Comparison of ENCODE assay signal across 23 cellular contexts in the genomic region with DNA sequence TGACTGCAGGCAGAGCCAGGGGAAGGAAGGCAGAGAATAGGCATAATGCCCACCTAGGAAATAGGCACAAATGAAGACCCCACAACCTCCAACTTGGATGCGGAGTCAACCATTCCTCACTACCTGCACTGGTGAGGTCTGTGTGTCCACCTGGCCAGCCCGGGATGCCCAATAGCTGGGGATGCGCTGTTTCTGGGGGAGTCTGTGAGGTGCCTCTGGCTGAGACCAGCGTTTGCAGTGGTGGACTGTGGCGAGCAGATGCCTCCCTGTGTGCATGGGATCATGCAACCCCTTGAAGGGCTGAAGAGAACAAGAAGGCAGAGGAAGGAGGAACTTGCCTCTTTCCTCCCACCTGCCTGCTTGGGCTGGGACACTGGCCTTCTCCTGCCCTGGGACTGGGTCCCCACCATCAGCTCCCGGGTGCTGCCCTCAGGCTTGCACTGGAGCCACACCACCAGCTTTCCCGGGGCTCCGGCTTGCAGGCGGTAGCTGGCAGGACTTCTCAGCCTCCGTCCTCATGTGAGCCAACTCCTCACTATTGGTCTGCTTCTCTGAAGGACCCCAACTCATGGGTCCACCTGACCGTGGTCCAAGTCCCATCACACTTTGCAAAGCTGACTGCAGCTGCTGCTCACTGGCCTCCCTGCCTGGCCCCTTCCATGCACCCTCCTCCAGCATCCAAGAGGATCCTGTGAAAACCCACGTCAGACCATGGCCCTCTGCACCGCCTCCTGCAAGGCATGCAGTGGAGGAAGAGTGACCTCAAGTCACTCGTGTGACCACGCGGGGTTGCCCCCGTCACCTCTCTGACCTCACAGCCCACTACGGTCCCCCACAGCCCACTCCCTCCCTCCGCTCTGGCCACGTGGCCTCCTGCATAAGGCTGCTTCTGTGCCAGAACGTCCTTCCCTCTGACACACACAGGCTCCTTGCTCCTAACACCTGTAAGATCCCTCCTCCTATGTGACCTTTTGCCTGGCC. TPM values are rescaled to one million over a fixed set of nuclear protein-coding genes. Genes with fewer than 3 reads are reported as not detected.
DNase-seq lines count a peak whose midpoint lies in the region; ATAC-seq and TF ChIP-seq lines count a peak whose summit lies in the region.
"Had no signal": no experiment of that assay in that cellular context is flagged by ENCODE, and none has a peak within 500 bp of the region (broad histone marks: within the 10 kb centered on the region; RNA-seq: fewer than 3 reads in every experiment).

No MANE protein-coding gene starts in this region.

- H4K20me1 ChIP-seq in neural progenitor cell (ENCODE audit: low read depth) = peaks cover 13% of the 10 kb centered on the region

- H3K4me2 ChIP-seq in neural progenitor cell = no peak overlapping the region

- peak overlapping the region in 2 of 3 donors; percentile 23 to 53 for H3K27ac Mint-ChIP-seq in CD4-positive, CD25-positive, alpha-beta regulatory T cell
- peak overlapping the region; percentile 6 for H3K27ac Mint-ChIP-seq in glutamatergic neuron (ENCODE audit: unreplicated experiment)
- peak overlapping the region; percentile 0 for H3K27ac Mint-ChIP-seq in neural progenitor cell
- no peak overlapping the region for H3K27ac Mint-ChIP-seq in activated T-helper 1 cell treated with anti-CD3 and anti-CD28 coated beads, Interleukin-12 subunit alpha, Interleukin-12 subunit beta, Interleukin-2, Interleukin-4 antibody, amounts not matched to agents 30 ng/mL and 10 ng/mL and 1 ng/mL, durations not matched to agents 14 hours and 24 hours and 36 hours
- H3K27ac Mint-ChIP-seq: activated B cell treated with CpG ODN at 0.5 μM for 24 hours; activated naive CD8-positive, alpha-beta T cell treated with anti-CD3 and anti-CD28 coated beads, Interleukin-2, amount 10 ng/mL, durations not matched to agents 7 days and 5 days; nephron progenitor cell had no signal

- peaks cover 28% of the 10 kb centered on the region for H3K27me3 Mint-ChIP-seq in CD4-positive, CD25-positive, alpha-beta regulatory T cell
- H3K27me3 Mint-ChIP-seq in glutamatergic neuron (ENCODE audit: unreplicated experiment) (peaks cover 33% of the 10 kb centered on the region), neural progenitor cell (ENCODE audit: insufficient read depth, low read depth) (peaks cover 11% of the 10 kb centered on the region)
- peaks cover 33% of the 10 kb centered on the region for H3K27me3 Mint-ChIP-seq in activated T-helper 1 cell treated with anti-CD3 and anti-CD28 coated beads, Interleukin-12 subunit alpha, Interleukin-12 subunit beta, Interleukin-2, Interleukin-4 antibody, amounts not matched to agents 30 ng/mL and 10 ng/mL and 1 ng/mL, durations not matched to agents 14 hours and 24 hours and 36 hours (ENCODE audit: insufficient read depth)

- no peak for DNase-seq in CD4-positive, CD25-positive, alpha-beta regulatory T cell
- DNase-seq in glutamatergic neuron (peak; percentile 18), neural progenitor cell (ENCODE audit: low spot score) (no peak), colonic mucosa (no peak), NCI-H524 treated with DMSO at 0.1 percent for 48 hours (lab: John Stamatoyannopoulos, UW) (no peak)
- DNase-seq in activated T-helper 1 cell treated with anti-CD3 and anti-CD28 coated beads, Interleukin-12 subunit alpha, Interleukin-12 subunit beta, Interleukin-2, Interleukin-4 antibody, amounts not matched to agents 30 ng/mL and 10 ng/mL and 1 ng/mL, durations not matched to agents 14 hours and 24 hours and 36 hours (ENCODE audit: low spot score) = no peak
- DNase-seq: activated B cell treated with CpG ODN at 0.5 μM for 24 hours; activated CD4-positive, alpha-beta T cell treated with anti-CD3 and anti-CD28 coated beads, Interleukin-2, amount 50 U/mL, for 48 hours; activated CD8-positive, alpha-beta memory T cell treated with anti-CD3 and anti-CD28 coated beads, Interleukin-2, amount 50 U/mL, for 4 hours; activated naive CD8-positive, alpha-beta T cell treated with anti-CD3 and anti-CD28 coated beads, Interleukin-2, amount 10 ng/mL, durations not matched to agents 7 days and 5 days; cerebellar nuclear complex; DND-41; islet precursor cell; NCI-H1694 treated with DMSO at 0.1 percent for 48 hours; nephron progenitor cell; stimulated activated naive CD8-positive, alpha-beta T cell treated with anti-CD3 and anti-CD28 coated beads, Interleukin-15, Interleukin-2, amounts not matched to agents 100 U/mL and 50 U/mL, for 24 hours; T-helper 9 cell; testis; uterus had no signal

- peaks cover 17% of the 10 kb centered on the region for H3K79me2 ChIP-seq in neural progenitor cell (ENCODE audit: low read depth)

- H3K4me1 ChIP-seq in CD4-positive, CD25-positive, alpha-beta regulatory T cell (ENCODE audit: control insufficient read depth, insufficient read depth, low read length, poor library complexity, severe bottlenecking) = peaks cover 10% of the 10 kb centered on the region
- peaks cover 12% of the 10 kb centered on the region for H3K4me1 ChIP-seq in HEK293 (ENCODE audit: control insufficient read depth, insufficient read depth, low read length)
- peaks cover 9% of the 10 kb centered on the region for H3K4me1 ChIP-seq in neural progenitor cell
- peaks cover 6% of the 10 kb centered on the region for H3K4me1 ChIP-seq in colonic mucosa
- H3K4me1 ChIP-seq: uterus had no signal

- POLR2A ChIA-PET in HEK293 (lab: Yijun Ruan, JAX) = no interaction called here

- CTCF ChIA-PET in HEK293 (lab: Yijun Ruan, JAX) = no interaction called here

- no peaks in the 10 kb centered on the region for H3K9me3 Mint-ChIP-seq in CD4-positive, CD25-positive, alpha-beta regulatory T cell
- peaks cover 32% of the 10 kb centered on the region for H3K9me3 Mint-ChIP-seq in glutamatergic neuron (ENCODE audit: unreplicated experiment)
- H3K9me3 Mint-ChIP-seq in neural progenitor cell = peaks cover 2% of the 10 kb centered on the region
- no peaks in the 10 kb centered on the region for H3K9me3 Mint-ChIP-seq in activated T-helper 1 cell treated with anti-CD3 and anti-CD28 coated beads, Interleukin-12 subunit alpha, Interleukin-12 subunit beta, Interleukin-2, Interleukin-4 antibody, amounts not matched to agents 30 ng/mL and 10 ng/mL and 1 ng/mL, durations not matched to agents 14 hours and 24 hours and 36 hours
- H3K9me3 Mint-ChIP-seq: activated B cell treated with CpG ODN at 0.5 μM for 24 hours; activated naive CD8-positive, alpha-beta T cell treated with anti-CD3 and anti-CD28 coated beads, Interleukin-2, amount 10 ng/mL, durations not matched to agents 7 days and 5 days; nephron progenitor cell had no signal

- H3K27me3 ChIP-seq in CD4-positive, CD25-positive, alpha-beta regulatory T cell (ENCODE audit: control insufficient read depth, insufficient read depth, low read length) = no peaks in the 10 kb centered on the region
- no peaks in the 10 kb centered on the region for H3K27me3 ChIP-seq in neural progenitor cell
- H3K27me3 ChIP-seq in colonic mucosa = no peaks in the 10 kb centered on the region
- H3K27me3 ChIP-seq: testis, uterus had no signal

- no peaks in the 10 kb centered on the region for H3K36me3 ChIP-seq in CD4-positive, CD25-positive, alpha-beta regulatory T cell (ENCODE audit: control insufficient read depth, insufficient read depth, low read length)
- H3K36me3 ChIP-seq in HEK293 (ENCODE audit: control insufficient read depth in 2 of 2, insufficient read depth in 1 of 2, low read length in 2 of 2) (no peaks in the 10 kb centered on the region), neural progenitor cell (no peaks in the 10 kb centered on the region), colonic mucosa (no peaks in the 10 kb centered on the region)
- H3K36me3 ChIP-seq: lower lobe of right lung, uterus had no signal

- H3K9ac ChIP-seq in neural progenitor cell (no peak overlapping the region), colonic mucosa (ENCODE audit: low read depth in 2 of 2, low read length in 2 of 2) (no peak overlapping the region)

- H3F3A ChIP-seq in neural progenitor cell (ENCODE audit: low read depth) = peaks cover 28% of the 10 kb centered on the region

- no peak overlapping the region for H2AFZ ChIP-seq in neural progenitor cell (replicated peaks)

- no peak for TF ChIP-seq CTCF in HEK293 (tag by site-specific recombination; IDR thresholded peaks at IDR 0.05)
- no peak for TF ChIP-seq CTCF in glutamatergic neuron (IDR thresholded peaks at IDR 0.05; ENCODE audit: partially characterized antibody, unreplicated experiment)
- no peak for TF ChIP-seq CTCF in neural progenitor cell (IDR thresholded peaks at IDR 0.05)
- TF ChIP-seq CTCF in colonic mucosa (IDR thresholded peaks at IDR 0.05) = no peak

- ATAC-seq in CD4-positive, CD25-positive, alpha-beta regulatory T cell (ENCODE audit: low read depth in 2 of 2) = no peak
- no peak for ATAC-seq in GM18519 (IDR thresholded peaks at IDR 0.05; ENCODE audit: low FRiP score, unreplicated experiment)
- ATAC-seq: lower lobe of right lung; stimulated activated naive CD8-positive, alpha-beta T cell treated with anti-CD3 and anti-CD28 coated beads, Interleukin-15, Interleukin-2, amounts not matched to agents 100 U/mL and 50 U/mL, for 24 hours had no signal

- intact Hi-C loops in colonic mucosa (cut with DNase I) = loop anchor here (10.0 kb wide), 1 partner anchor 164 kb away; no protein-coding TSS in a partner anchor
- intact Hi-C loops in activated T-helper 1 cell treated with anti-CD3 and anti-CD28 coated beads, Interleukin-12 subunit alpha, Interleukin-12 subunit beta, Interleukin-2, Interleukin-4 antibody, amounts not matched to agents 30 ng/mL and 10 ng/mL and 1 ng/mL, durations not matched to agents 14 hours and 24 hours and 36 hours (cut with micrococcal nuclease) = no loop called here

- H3K27ac ChIP-seq in CD4-positive, CD25-positive, alpha-beta regulatory T cell (ENCODE audit: insufficient read depth, low read length, poor library complexity, severe bottlenecking) = no peak overlapping the region
- H3K27ac ChIP-seq in HEK293 (ENCODE audit: extremely low read depth, low read depth, low read length) (no peak overlapping the region), neural progenitor cell (no peak overlapping the region), colonic mucosa (no peak overlapping the region)
- H3K27ac ChIP-seq: C4-2B, lower lobe of right lung, testis, uterus had no signal

- H3K36me3 Mint-ChIP-seq in CD4-positive, CD25-positive, alpha-beta regulatory T cell = peaks cover 4% of the 10 kb centered on the region
- H3K36me3 Mint-ChIP-seq in glutamatergic neuron (ENCODE audit: unreplicated experiment) = no peaks in the 10 kb centered on the region
- no peaks in the 10 kb centered on the region for H3K36me3 Mint-ChIP-seq in neural progenitor cell
- no peaks in the 10 kb centered on the region for H3K36me3 Mint-ChIP-seq in activated T-helper 1 cell treated with anti-CD3 and anti-CD28 coated beads, Interleukin-12 subunit alpha, Interleukin-12 subunit beta, Interleukin-2, Interleukin-4 antibody, amounts not matched to agents 30 ng/mL and 10 ng/mL and 1 ng/mL, durations not matched to agents 14 hours and 24 hours and 36 hours (ENCODE audit: low read depth)
- H3K36me3 Mint-ChIP-seq: activated naive CD8-positive, alpha-beta T cell treated with anti-CD3 and anti-CD28 coated beads, Interleukin-2, amount 10 ng/mL, durations not matched to agents 7 days and 5 days had no signal

- no peaks in the 10 kb centered on the region for H3K9me3 ChIP-seq in CD4-positive, CD25-positive, alpha-beta regulatory T cell (ENCODE audit: control insufficient read depth in 2 of 2, low read length in 2 of 2)
- H3K9me3 ChIP-seq in HEK293 (ENCODE audit: control insufficient read depth, insufficient read depth, low read depth, low read length) (no peaks in the 10 kb centered on the region), neural progenitor cell (ENCODE audit: low read depth) (no peaks in the 10 kb centered on the region), colonic mucosa (no peaks in the 10 kb centered on the region)
- H3K9me3 ChIP-seq: lower lobe of right lung, testis, uterus had no signal

- H3K4me3 Mint-ChIP-seq in CD4-positive, CD25-positive, alpha-beta regulatory T cell = peak overlapping the region in 2 of 4 donors; percentile 42 to 90
- H3K4me3 Mint-ChIP-seq in glutamatergic neuron (ENCODE audit: unreplicated experiment) (peak overlapping the region; percentile 0), neural progenitor cell (no peak overlapping the region)
- no peak overlapping the region for H3K4me3 Mint-ChIP-seq in activated T-helper 1 cell treated with anti-CD3 and anti-CD28 coated beads, Interleukin-12 subunit alpha, Interleukin-12 subunit beta, Interleukin-2, Interleukin-4 antibody, amounts not matched to agents 30 ng/mL and 10 ng/mL and 1 ng/mL, durations not matched to agents 14 hours and 24 hours and 36 hours
- H3K4me3 Mint-ChIP-seq: activated B cell treated with CpG ODN at 0.5 μM for 24 hours; activated naive CD8-positive, alpha-beta T cell treated with anti-CD3 and anti-CD28 coated beads, Interleukin-2, amount 10 ng/mL, durations not matched to agents 7 days and 5 days; nephron progenitor cell had no signal

- peaks cover 0 to 16% (median 4%) of the 10 kb centered on the region in 4 donors for H3K4me1 Mint-ChIP-seq in CD4-positive, CD25-positive, alpha-beta regulatory T cell
- H3K4me1 Mint-ChIP-seq in glutamatergic neuron (ENCODE audit: low read depth, unreplicated experiment) = peaks cover 17% of the 10 kb centered on the region
- peaks cover 28% of the 10 kb centered on the region for H3K4me1 Mint-ChIP-seq in neural progenitor cell
- peaks cover 10% of the 10 kb centered on the region for H3K4me1 Mint-ChIP-seq in activated T-helper 1 cell treated with anti-CD3 and anti-CD28 coated beads, Interleukin-12 subunit alpha, Interleukin-12 subunit beta, Interleukin-2, Interleukin-4 antibody, amounts not matched to agents 30 ng/mL and 10 ng/mL and 1 ng/mL, durations not matched to agents 14 hours and 24 hours and 36 hours (ENCODE audit: low read depth)

- H3K4me3 ChIP-seq in CD4-positive, CD25-positive, alpha-beta regulatory T cell (ENCODE audit: low read depth, low read length) = no peak overlapping the region
- H3K4me3 ChIP-seq in HEK293 (ENCODE audit: low read depth, low read length) = no peak overlapping the region
- no peak overlapping the region for H3K4me3 ChIP-seq in neural progenitor cell
- H3K4me3 ChIP-seq in colonic mucosa = no peak overlapping the region
- H3K4me3 ChIP-seq: lower lobe of right lung, testis, uterus had no signal

RNA-seq across cellular contexts. Expression of a gene that starts 2.7 kb away (rescaled TPM):
- total RNA-seq in CD4-positive, CD25-positive, alpha-beta regulatory T cell = 7.3 TPM
- 1 to 10 TPM; 1.4 to 3.5 (median 2.3) TPM for polyA plus RNA-seq in CD4-positive, CD25-positive, alpha-beta regulatory T cell
- 58.7 TPM for total RNA-seq in glutamatergic neuron (ENCODE audit: unreplicated experiment)
- 40.2 and 41.0 TPM in 2 replicates for total RNA-seq in neural progenitor cell (ENCODE audit: low replicate concordance)
- total RNA-seq in colonic mucosa = 10 to 100 TPM; 37.5 to 56.0 TPM
- 9.6 and 9.7 TPM in 2 replicates for total RNA-seq in activated T-helper 1 cell treated with anti-CD3 and anti-CD28 coated beads, Interleukin-12 subunit alpha, Interleukin-12 subunit beta, Interleukin-2, Interleukin-4 antibody, amounts not matched to agents 30 ng/mL and 10 ng/mL and 1 ng/mL, durations not matched to agents 14 hours and 24 hours and 36 hours
